Comparison of ENCODE assay signal across 33 cellular contexts in the genomic region with DNA sequence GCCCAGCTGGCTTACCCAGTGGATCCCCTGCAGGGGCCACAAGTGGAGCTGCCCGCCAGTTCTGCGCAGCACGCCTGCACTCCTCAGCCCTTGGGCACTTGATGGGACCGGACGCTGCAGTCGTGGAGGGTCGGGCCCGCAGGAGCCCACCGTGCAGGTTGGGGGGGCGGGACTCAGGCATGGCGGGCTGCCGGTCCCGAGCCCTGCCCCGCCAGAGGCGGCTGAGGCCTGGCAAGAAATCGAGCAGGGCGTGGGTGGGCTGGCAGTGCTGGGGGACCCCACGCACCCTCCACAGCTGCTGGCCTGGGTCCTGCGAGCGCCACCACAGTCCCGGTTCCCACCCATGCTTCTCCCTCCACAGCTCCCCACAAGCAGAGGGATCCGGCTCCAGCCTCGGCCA. TPM values are rescaled to one million over a fixed set of nuclear protein-coding genes. Genes with fewer than 3 reads are reported as not detected.
"Had no signal": no experiment of that assay in that cellular context is flagged by ENCODE, and none has a peak within 500 bp of the region (broad histone marks: within the 10 kb centered on the region; RNA-seq: fewer than 3 reads in every experiment).

No MANE protein-coding gene starts in this region.

- H3K27ac ChIP-seq: colonic mucosa, epithelial cell of prostate, esophagus squamous epithelium, gastrocnemius medialis, heart right ventricle, left lung, lower lobe of right lung had no signal

- ATAC-seq: effector memory CD8-positive, alpha-beta T cell; esophagus mucosa; gastrocnemius medialis; heart right ventricle; left cardiac atrium; left lung; lower lobe of right lung; mucosa of descending colon had no signal

- H3K36me3 Mint-ChIP-seq: mesothelial cell of epicardium, naive B cell had no signal

- H3K4me1 Mint-ChIP-seq: endodermal cell, mesothelial cell of epicardium had no signal

- H3K36me3 ChIP-seq: colonic mucosa, esophagus squamous epithelium, gastrocnemius medialis, heart right ventricle, left lung, lower lobe of right lung had no signal

- H3K4me3 Mint-ChIP-seq: dendritic cell treated with granulocyte-macrophage colony-stimulating factor and Interleukin-4, amounts not matched to agents 40 ng/mL and 50 ng/mL, for 4 days; effector memory CD8-positive, alpha-beta T cell; endodermal cell; mesothelial cell of epicardium; naive B cell had no signal

- H3K4me1 ChIP-seq: colonic mucosa, esophagus squamous epithelium, gastrocnemius medialis, heart right ventricle, left lung, lower lobe of right lung had no signal

- H3K9me3 ChIP-seq: colonic mucosa, esophagus squamous epithelium, gastrocnemius medialis, heart right ventricle, left lung, lower lobe of right lung, mucosa of descending colon had no signal

- H3K9me3 Mint-ChIP-seq: dendritic cell treated with granulocyte-macrophage colony-stimulating factor and Interleukin-4, amounts not matched to agents 40 ng/mL and 50 ng/mL, for 4 days; effector memory CD8-positive, alpha-beta T cell had no signal

- FAIRE-seq: endometrium, islet of Langerhans, keratinocyte had no signal

- H3K27me3 ChIP-seq: colonic mucosa, gastrocnemius medialis, heart right ventricle, left lung had no signal

- DNase-seq: colonic mucosa; cortex of kidney; effector CD8-positive, alpha-beta T cell; effector memory CD8-positive, alpha-beta T cell; endodermal cell; erythroblast; esophagus squamous epithelium; foreskin fibroblast; foreskin melanocyte; gastrocnemius medialis; glutamatergic neuron; head of caudate nucleus; heart right ventricle; hippocampal formation; left cardiac atrium; left lung; lower lobe of right lung; mesenchymal stem cell; mucosa of descending colon; naive B cell had no signal

- H3K27ac Mint-ChIP-seq: dendritic cell treated with granulocyte-macrophage colony-stimulating factor and Interleukin-4, amounts not matched to agents 40 ng/mL and 50 ng/mL, for 4 days; effector memory CD8-positive, alpha-beta T cell; endodermal cell; mesothelial cell of epicardium had no signal

- H3K4me3 ChIP-seq: colonic mucosa, esophagus squamous epithelium, gastrocnemius medialis, heart right ventricle, left lung, lower lobe of right lung, mucosa of descending colon had no signal

RNA-seq across cellular contexts. Expression of a gene that starts 19.2 kb away (rescaled TPM):
- total RNA-seq: dermis microvascular lymphatic vessel endothelial cell, endodermal cell, esophagus mucosa, esophagus squamous epithelium, glomerular endothelial cell, kidney epithelial cell, lower leg skin, lower lobe of right lung, lung microvascular endothelial cell, mesothelial cell of epicardium, myocyte had no signal
- polyA plus RNA-seq: keratinocyte had no signal
